Comparison of ENCODE assay signal across 23 cellular contexts in genomic region chr1:88538222-88538899, GRCh38.
"Had no signal": no experiment of that assay in that cellular context is flagged by ENCODE, and none has a peak within 500 bp of the region (broad histone marks: within the 10 kb centered on the region; RNA-seq: fewer than 3 reads in every experiment).

No MANE protein-coding gene starts in this region.

- H3K36me3 ChIP-seq: esophagus muscularis mucosa, gastroesophageal sphincter, heart left ventricle, left ventricle myocardium inferior, lower lobe of right lung had no signal

- FAIRE-seq: colon, endothelial cell of umbilical vein, frontal cortex, islet of Langerhans, keratinocyte had no signal

- H3K9me3 Mint-ChIP-seq: mesothelial cell of epicardium; naive B cell; naive thymus-derived CD8-positive, alpha-beta T cell had no signal

- H3K4me3 Mint-ChIP-seq: mesothelial cell of epicardium; naive B cell; naive thymus-derived CD8-positive, alpha-beta T cell had no signal

- H3K4me1 Mint-ChIP-seq: mesothelial cell of epicardium; naive B cell; naive thymus-derived CD8-positive, alpha-beta T cell had no signal

- ATAC-seq: foreskin keratinocyte; gastroesophageal sphincter; heart left ventricle; left cardiac atrium; lower lobe of right lung; mucosa of descending colon; naive thymus-derived CD8-positive, alpha-beta T cell had no signal

- H3K27ac ChIP-seq: coronary artery, dorsolateral prefrontal cortex, esophagus muscularis mucosa, foreskin keratinocyte, gastroesophageal sphincter, heart left ventricle, left ventricle myocardium inferior, lower lobe of right lung had no signal

- H3K36me3 Mint-ChIP-seq: mesothelial cell of epicardium; naive B cell; naive thymus-derived CD8-positive, alpha-beta T cell had no signal

- H3K4me1 ChIP-seq: foreskin keratinocyte, left ventricle myocardium inferior, lower lobe of right lung had no signal

- H3K27ac Mint-ChIP-seq: mesothelial cell of epicardium; naive B cell; naive thymus-derived CD8-positive, alpha-beta T cell had no signal

- H3K27me3 ChIP-seq: dorsolateral prefrontal cortex, esophagus muscularis mucosa, foreskin keratinocyte, gastroesophageal sphincter, heart left ventricle had no signal

- H3K4me3 ChIP-seq: coronary artery, dorsolateral prefrontal cortex, esophagus muscularis mucosa, gastroesophageal sphincter, heart left ventricle, left ventricle myocardium inferior, lower lobe of right lung, mucosa of descending colon had no signal

- DNase-seq: dermis blood vessel endothelial cell; dorsolateral prefrontal cortex; effector CD4-positive, alpha-beta T cell; effector memory CD4-positive, alpha-beta T cell; foreskin keratinocyte; heart left ventricle; hippocampal formation; left cardiac atrium; left ventricle myocardium inferior; lower lobe of right lung; mesenchymal stem cell; mucosa of descending colon; naive B cell; naive thymus-derived CD8-positive, alpha-beta T cell had no signal

- H3K9me3 ChIP-seq: esophagus muscularis mucosa, gastroesophageal sphincter, heart left ventricle, left ventricle myocardium inferior, lower lobe of right lung, mucosa of descending colon had no signal
